Comparison of ENCODE assay signal across 8 cellular contexts in genomic region chr16:74430036-74430712, GRCh38. TPM values are rescaled to one million over a fixed set of nuclear protein-coding genes. Genes with fewer than 3 reads are reported as not detected.
A peak's percentile ranks its signal among the peaks of the same experiment; 100 is the strongest.
DNase-seq lines count a peak whose midpoint lies in the region; ATAC-seq and TF ChIP-seq lines count a peak whose summit lies in the region.
"Not testable (repeated sequence)": the region's sequence is repeated elsewhere in the genome, so short reads cannot be mapped to it uniquely, and the experiment has no call there.

No MANE protein-coding gene starts in this region.

- not testable (repeated sequence) for H3K9me3 ChIP-seq in CD4-positive, alpha-beta memory T cell (ENCODE audit: control insufficient read depth in 1 of 2, low read length in 2 of 2); esophagus squamous epithelium

- peak overlapping the region in 1 of 7 donors; percentile 47 for H3K27ac Mint-ChIP-seq in CD4-positive, alpha-beta memory T cell

- H3K4me1 ChIP-seq in CD4-positive, alpha-beta memory T cell (ENCODE audit: insufficient read depth, low read length); esophagus squamous epithelium: not testable (repeated sequence)

- intact Hi-C loops in CD4-positive, alpha-beta memory T cell (cut with micrococcal nuclease); esophagus squamous epithelium (cut with DNase I): not testable (repeated sequence)

- in situ Hi-C loops in SK-MEL-5 (cut with HindIII; ENCODE audit: low pct_unique_long_range_greater_than_20kb, low sequenced_read_pairs) = not testable (repeated sequence)

- not testable (repeated sequence) for H3K4me3 Mint-ChIP-seq in CD4-positive, alpha-beta memory T cell

- POLR2A ChIA-PET in CD4-positive, alpha-beta memory T cell (lab: Charles Lee; ENCODE audit: partially characterized antibody) = not testable (repeated sequence)

- not testable (repeated sequence) for H3K4me3 ChIP-seq in CD4-positive, alpha-beta memory T cell (ENCODE audit: low read length in 2 of 2); esophagus squamous epithelium

- TF ChIP-seq POLR2A in esophagus squamous epithelium (IDR thresholded peaks at IDR 0.05) = not testable (repeated sequence)

- H3K27me3 ChIP-seq in CD4-positive, alpha-beta memory T cell (ENCODE audit: insufficient read depth, low read length); esophagus squamous epithelium: not testable (repeated sequence)

- peak; percentile 62 for ATAC-seq in GM21360 (IDR thresholded peaks at IDR 0.05; ENCODE audit: unreplicated experiment)

- H3K27ac ChIP-seq in CD4-positive, alpha-beta memory T cell (ENCODE audit: low read depth, low read length); esophagus squamous epithelium: not testable (repeated sequence)

- H3K36me3 Mint-ChIP-seq in CD4-positive, alpha-beta memory T cell = not testable (repeated sequence)

- H3K36me3 ChIP-seq in CD4-positive, alpha-beta memory T cell (ENCODE audit: insufficient read depth, low read length); esophagus squamous epithelium: not testable (repeated sequence)

- not testable (repeated sequence) for H3K9me3 Mint-ChIP-seq in CD4-positive, alpha-beta memory T cell

- WGBS in esophagus squamous epithelium, 2 donors = 18 to 28% methylated on average over 9 to 13 of the region's 13 CpGs

- H3K4me1 Mint-ChIP-seq in CD4-positive, alpha-beta memory T cell = not testable (repeated sequence)

- H3K27me3 Mint-ChIP-seq in CD4-positive, alpha-beta memory T cell = not testable (repeated sequence)

- CTCF ChIA-PET in CD4-positive, alpha-beta memory T cell (lab: Charles Lee; ENCODE audit: partially characterized antibody) = interaction anchor here (1.4 kb wide), 1 partner anchor 105 kb away, joined by 3 read pairs; no protein-coding TSS in a partner anchor

- DNase-seq in CD4-positive, alpha-beta memory T cell = peak; percentile 49 to 53 (median 51)
- peak; percentile 22 for DNase-seq in LoVo (ENCODE audit: low spot score)
- DNase-seq in SK-MEL-5 (ENCODE audit: low read depth, low spot score) = peak; percentile 57
- DNase-seq in activated T-helper 1 cell treated with anti-CD3 and anti-CD28 coated beads, Interleukin-2, amount 50 U/mL, for 16 hours (ENCODE audit: low read depth in 1 of 2, low spot score in 1 of 2) = peak; percentile 15 to 16
- not testable (repeated sequence) for DNase-seq in esophagus squamous epithelium (lab: John Stamatoyannopoulos, UW)
- peak; percentile 42 for DNase-seq in mucosa of gallbladder (ENCODE audit: low spot score)
- DNase-seq in stimulated activated CD8-positive, alpha-beta memory T cell treated with anti-CD3 and anti-CD28 coated beads, Interleukin-12 subunit alpha, Interleukin-12 subunit beta, amount 100 ng/mL, for 24 hours (ENCODE audit: extremely low read depth) = peak; percentile 11

- peak; percentile 48 to 85 (median 78) for TF ChIP-seq CTCF in esophagus squamous epithelium (IDR thresholded peaks at IDR 0.05)

RNA-seq across cellular contexts. Expression of gene CLEC18B, which starts 8.9 kb away (rescaled TPM):
- 1 to 10 TPM; 1.3 to 3.1 TPM for total RNA-seq in CD4-positive, alpha-beta memory T cell
- not detected for polyA plus RNA-seq in CD4-positive, alpha-beta memory T cell
- total RNA-seq in SK-MEL-5 (2014; rRNA removed; shearing (Covaris generic)) = not detected in 2 replicates
- not detected in 2 replicates for polyA plus RNA-seq in SK-MEL-5 (2015; cell fraction: cytosol; rRNA removed)
- polyA plus RNA-seq in SK-MEL-5 (2015; cell fraction: nucleus; rRNA removed) = not detected in 2 replicates
- total RNA-seq in esophagus squamous epithelium = 1 to 10 TPM in 2 of 4 donors, under 1 TPM in 2; 0.38 to 6.2 (median 2.6) TPM
- 6.0 TPM for total RNA-seq in mucosa of gallbladder

RNA-seq across cellular contexts. Expression of gene NPIPB15, which starts 54.1 kb away (rescaled TPM):
- total RNA-seq in CD4-positive, alpha-beta memory T cell = 1 to 10 TPM in 1 of 2 experiments, not detected in 1; 1.2 TPM
- polyA plus RNA-seq in CD4-positive, alpha-beta memory T cell = 1 to 10 TPM in 1 of 2 donors, not detected in 1; 1.1 TPM
- total RNA-seq in SK-MEL-5 (2014; rRNA removed; shearing (Covaris generic)) = not detected in 2 replicates
- polyA plus RNA-seq in SK-MEL-5 (2015; cell fraction: cytosol; rRNA removed) = not detected in 2 replicates
- not detected in 2 replicates for polyA plus RNA-seq in SK-MEL-5 (2015; cell fraction: nucleus; rRNA removed)
- total RNA-seq in esophagus squamous epithelium = 1 to 10 TPM in 3 of 4 donors, not detected in 1; 2.9 to 5.0 (median 3.8) TPM
- total RNA-seq in mucosa of gallbladder = 5.6 TPM
